17 cellular contexts compared by ENCODE assay signal in genomic region chr10:60176900-60177299, GRCh38.
DNase-seq lines count a peak whose midpoint lies in the region; ATAC-seq, FAIRE-seq and TF ChIP-seq lines count a peak whose summit lies in the region.
"Had no signal": no experiment of that assay in that cellular context is flagged by ENCODE, and none has a peak within 500 bp of the region (broad histone marks: within the 10 kb centered on the region; RNA-seq: fewer than 3 reads in every experiment).

No MANE protein-coding gene starts in this region.

- H3K27ac ChIP-seq in GM23338 (ENCODE audit: low read depth) (0 out of 2 replicates have a peak overlapping the region, but pooled peaks have one; percentile 19), small intestine (ENCODE audit: low read depth in 1 of 2, low read length in 1 of 2) (no peak overlapping the region), GM23248 (no peak overlapping the region)

- no peak overlapping the region for H3K27ac Mint-ChIP-seq in GM23338
- H3K27ac Mint-ChIP-seq in mesothelial cell of epicardium = peak overlapping the region; percentile 44
- H3K27ac Mint-ChIP-seq: B cell; CD4-positive, alpha-beta T cell; IgD-negative memory B cell had no signal

- no peaks in the 10 kb centered on the region for H3K9me3 ChIP-seq in small intestine (ENCODE audit: control insufficient read depth, low read depth)
- no peaks in the 10 kb centered on the region for H3K9me3 ChIP-seq in GM23248 (ENCODE audit: low read depth)

- no peak for ATAC-seq in GM23338
- no peak for ATAC-seq in HG02571 (IDR thresholded peaks at IDR 0.05; ENCODE audit: unreplicated experiment)
- ATAC-seq: HCT116 had no signal

- H3K4me1 ChIP-seq in GM23338 (ENCODE audit: insufficient read depth) = peaks cover 8% of the 10 kb centered on the region; the same call in 1 of the 2 replicates
- H3K4me1 ChIP-seq in small intestine (ENCODE audit: control insufficient read depth in 2 of 2, insufficient read depth in 1 of 2, low read depth in 1 of 2, low read length in 1 of 2) = peaks cover 0 to 2% of the 10 kb centered on the region in 2 donors
- 0 out of 2 replicates have a peak, but pooled peaks cover under 1% of the 10 kb centered on the region for H3K4me1 ChIP-seq in GM23248 (ENCODE audit: insufficient read depth)

- H3K4me2 ChIP-seq in GM23338 (no peak overlapping the region), GM23248 (ENCODE audit: unreplicated experiment) (no peak overlapping the region)

- H3K27me3 ChIP-seq in GM23338 (ENCODE audit: insufficient read depth) (no peaks in the 10 kb centered on the region), small intestine (ENCODE audit: control insufficient read depth in 2 of 2, insufficient read depth in 2 of 2, low read length in 2 of 2) (no peaks in the 10 kb centered on the region), GM23248 (replicated peaks; ENCODE audit: insufficient read depth) (no peaks in the 10 kb centered on the region)

- FAIRE-seq in small intestine (lab: Jason Lieb, UNC) (no peak), H54 (lab: Jason Lieb, UNC) (no peak)
- FAIRE-seq: A204.1, D721Med, GM19239 had no signal

- no peaks in the 10 kb centered on the region for H3K36me3 ChIP-seq in GM23338 (ENCODE audit: insufficient read depth)
- H3K36me3 ChIP-seq in small intestine (ENCODE audit: control insufficient read depth in 2 of 2, insufficient read depth in 2 of 2, low read length in 2 of 2) = no peaks in the 10 kb centered on the region
- H3K36me3 ChIP-seq in GM23248 (ENCODE audit: low read depth) = no peaks in the 10 kb centered on the region

- no peak for DNase-seq in GM23338 (ENCODE audit: low spot score)
- DNase-seq in NCI-H526 treated with DMSO at 0.1 percent for 48 hours (lab: John Stamatoyannopoulos, UW) = peak; percentile 40
- no peak for DNase-seq in mesothelial cell of epicardium (ENCODE audit: low spot score in 2 of 2, unreplicated experiment in 2 of 2)
- DNase-seq in small intestine = peak; percentile 81
- DNase-seq in H54 (ENCODE audit: insufficient read length, low spot score) = no peak
- DNase-seq in GM23248 = no peak
- DNase-seq: C1 segment of cervical spinal cord; CD4-positive, alpha-beta T cell; DMS153; GF-D8 had no signal

- in situ Hi-C loops in GM23248 (cut with MboI) = no loop called here

- H3K4me3 ChIP-seq in GM23338 (no peak overlapping the region), small intestine (ENCODE audit: low read depth in 1 of 2, low read length in 2 of 2) (no peak overlapping the region), GM23248 (no peak overlapping the region)

- no peaks in the 10 kb centered on the region for H4K20me1 ChIP-seq in GM23338 (replicated peaks; ENCODE audit: insufficient read depth)
- H4K20me1 ChIP-seq in GM23248 (ENCODE audit: insufficient read depth) = no peaks in the 10 kb centered on the region

- H3K9ac ChIP-seq in GM23248 = no peak overlapping the region

- 42 to 86% (median 59%) methylated on average over 2 of the region's 2 CpGs for WGBS in small intestine, 3 donors
- WGBS in GM23248 (ENCODE audit: low coverage in 1 of 2, low lambda C conversion rate in 2 of 2, missing lambda C conversion rate in 2 of 2), 2 experiments = 60 to 72% methylated on average over 2 of the region's 2 CpGs

- TF ChIP-seq CTCF in GM23338 (conservative IDR thresholded peaks at IDR 0.05; ENCODE audit: low read depth in 2 of 2) (no peak), mesothelial cell of epicardium (IDR thresholded peaks at IDR 0.05; ENCODE audit: unreplicated experiment) (no peak)

- H3K36me3 Mint-ChIP-seq in GM23338 (ENCODE audit: low read depth) (no peaks in the 10 kb centered on the region), mesothelial cell of epicardium (peaks cover 18% of the 10 kb centered on the region)

- TF ChIP-seq POLR2A in H54 (IDR thresholded peaks at IDR 0.05; ENCODE audit: low read depth, low read length) = no peak

- H2AFZ ChIP-seq in GM23338 (no peak overlapping the region), GM23248 (no peak overlapping the region)

- no peak overlapping the region for H3K4me3 Mint-ChIP-seq in GM23338
- H3K4me3 Mint-ChIP-seq in mesothelial cell of epicardium = no peak overlapping the region
- H3K4me3 Mint-ChIP-seq: B cell; CD4-positive, alpha-beta T cell; IgD-negative memory B cell had no signal

- H3K27me3 Mint-ChIP-seq in GM23338 (ENCODE audit: insufficient read depth, low read depth, poor library complexity) (no peaks in the 10 kb centered on the region), mesothelial cell of epicardium (ENCODE audit: low read depth) (no peaks in the 10 kb centered on the region)
- H3K27me3 Mint-ChIP-seq: B cell; CD4-positive, alpha-beta T cell; IgD-negative memory B cell had no signal

- H3K9me2 ChIP-seq in GM23338 (ENCODE audit: insufficient read depth) (no peaks in the 10 kb centered on the region), GM23248 (ENCODE audit: insufficient read depth) (no peaks in the 10 kb centered on the region)

- H3K79me2 ChIP-seq in GM23338 (replicated peaks; ENCODE audit: insufficient read depth) (no peaks in the 10 kb centered on the region), GM23248 (ENCODE audit: insufficient read depth) (no peaks in the 10 kb centered on the region)

- H3K9me3 Mint-ChIP-seq in GM23338 (no peaks in the 10 kb centered on the region), mesothelial cell of epicardium (no peaks in the 10 kb centered on the region)
- H3K9me3 Mint-ChIP-seq: CD4-positive, alpha-beta T cell; IgD-negative memory B cell had no signal

- H3F3A ChIP-seq in GM23338 (replicated peaks; ENCODE audit: low read depth) (no peaks in the 10 kb centered on the region), GM23248 (ENCODE audit: insufficient read depth) (no peaks in the 10 kb centered on the region)

- H3K4me1 Mint-ChIP-seq in GM23338 (peaks cover 15% of the 10 kb centered on the region), mesothelial cell of epicardium (peaks cover 46% of the 10 kb centered on the region)
- H3K4me1 Mint-ChIP-seq: B cell had no signal

TF ChIP-seq in GM23338, 12 proteins besides CTCF, POLR2A, EP300 and RAD21:
- TF ChIP-seq EZH2phosphoT487 (IDR thresholded peaks at IDR 0.05; ENCODE audit: unreplicated experiment) (no peak), POLR2AphosphoS5 (IDR thresholded peaks at IDR 0.05; ENCODE audit: low read depth) (no peak), ZNF331 (CRISPR knock-in tag; IDR thresholded peaks at IDR 0.05; ENCODE audit: low read depth) (no peak)

Comparison
In these comparisons a context has a peak if more than half of its experiments do, and no peak if none do; other contexts are left out.
1. DNase-seq: peak in NCI-H526 treated with DMSO at 0.1 percent for 48 hours (single experiment) and small intestine (single experiment); none in GM23338 (single experiment), mesothelial cell of epicardium (0 of 2), H54 (single experiment) and GM23248 (single experiment).